Comparison of ENCODE assay signal across 8 cellular contexts in the genomic region with DNA sequence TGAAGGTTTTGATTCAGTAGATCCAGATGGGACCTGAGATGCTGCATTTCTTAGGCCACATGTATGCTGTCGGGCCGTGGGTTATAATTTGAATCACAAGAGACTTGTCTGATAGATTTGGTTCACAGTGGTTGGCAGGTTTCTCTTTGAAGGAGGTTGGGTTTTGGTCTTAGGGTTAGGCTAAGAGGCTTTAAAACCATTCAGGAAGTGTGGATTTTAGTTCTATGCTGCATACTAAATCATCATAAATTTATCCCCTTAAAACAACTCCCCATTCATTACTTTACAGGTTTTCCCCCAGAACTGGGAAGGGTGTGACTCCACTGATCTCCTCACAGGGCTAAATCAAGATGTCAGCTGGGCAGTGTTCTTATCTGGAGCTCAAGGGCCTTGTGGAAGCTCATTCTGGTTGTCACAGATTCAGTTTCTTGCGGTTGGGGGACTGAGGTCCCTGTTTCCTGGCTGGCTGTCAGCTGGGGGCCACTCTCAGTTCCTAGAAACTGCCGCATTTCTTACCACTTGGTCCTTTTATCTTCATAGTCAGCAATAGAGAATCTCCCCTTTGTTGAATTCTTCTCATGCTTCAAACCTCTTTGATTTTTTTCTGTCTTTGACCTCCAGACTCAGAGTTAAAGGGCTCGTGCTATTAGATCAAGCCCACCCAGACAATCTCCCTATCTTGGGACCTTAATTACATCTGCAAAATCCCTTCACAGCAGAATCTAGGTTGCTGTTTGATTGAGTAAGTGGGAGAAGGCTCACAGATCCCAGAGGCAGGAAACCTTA. TPM values are rescaled to one million over a fixed set of nuclear protein-coding genes. Genes with fewer than 3 reads are reported as not detected.
DNase-seq lines count a peak whose midpoint lies in the region; ATAC-seq and TF ChIP-seq lines count a peak whose summit lies in the region.

No MANE protein-coding gene starts in this region.

- H3K4me3 ChIP-seq in RWPE2 (ENCODE audit: severe bottlenecking) (no peak overlapping the region), esophagus muscularis mucosa (no peak overlapping the region)

- ATAC-seq in GM18517 (IDR thresholded peaks at IDR 0.05; ENCODE audit: unreplicated experiment) (peak; percentile 51), HG02610 (IDR thresholded peaks at IDR 0.05; ENCODE audit: unreplicated experiment) (peak; percentile 38), RWPE2 (ENCODE audit: low read depth) (no peak)

- WGBS in esophagus muscularis mucosa, result 69% methylated on average over 5 of the region's 5 CpGs

- H3K27ac ChIP-seq in RWPE2 (ENCODE audit: poor library complexity, severe bottlenecking) (peak overlapping the region; percentile 80), esophagus muscularis mucosa (replicated peaks in 1 of 4) (peak overlapping the region in 3 of 4 donors; percentile 11 to 66 (median 52))

- intact Hi-C loops in esophagus muscularis mucosa (cut with DNase I), result no loop called here

- H3K9me3 ChIP-seq in RWPE2 (ENCODE audit: severe bottlenecking), result no peaks in the 10 kb centered on the region
- H3K9me3 ChIP-seq in esophagus muscularis mucosa, result no peaks in the 10 kb centered on the region

- TF ChIP-seq EP300 in esophagus muscularis mucosa (IDR thresholded peaks at IDR 0.05), result no peak

- H3K4me1 ChIP-seq in RWPE2 (ENCODE audit: insufficient read depth, poor library complexity, severe bottlenecking) (peaks cover 39% of the 10 kb centered on the region), esophagus muscularis mucosa (peaks cover 9 to 23% (median 19%) of the 10 kb centered on the region in 4 donors)

- DNase-seq in RWPE2 (ENCODE audit: low spot score), result no peak
- no peak for DNase-seq in esophagus muscularis mucosa (ENCODE audit: extremely low spot score)
- no peak for DNase-seq in AG08396 (ENCODE audit: low spot score)
- DNase-seq in GM03348 (ENCODE audit: low spot score), result no peak
- no peak for DNase-seq in NAMALWA (ENCODE audit: low spot score)
- DNase-seq in midbrain (lab: John Stamatoyannopoulos, UW), result no peak

- no peaks in the 10 kb centered on the region for H3K27me3 ChIP-seq in RWPE2 (ENCODE audit: insufficient read depth, poor library complexity, severe bottlenecking)
- H3K27me3 ChIP-seq in esophagus muscularis mucosa, result no peaks in the 10 kb centered on the region

- H3K36me3 ChIP-seq in RWPE2 (ENCODE audit: low read depth), result no peaks in the 10 kb centered on the region
- no peaks in the 10 kb centered on the region for H3K36me3 ChIP-seq in esophagus muscularis mucosa

- TF ChIP-seq POLR2A in esophagus muscularis mucosa (IDR thresholded peaks at IDR 0.05; ENCODE audit: low read depth), result no peak

- TF ChIP-seq CTCF in RWPE2 (IDR thresholded peaks at IDR 0.05; ENCODE audit: poor library complexity, severe bottlenecking) (no peak), esophagus muscularis mucosa (IDR thresholded peaks at IDR 0.05) (no peak)

RNA-seq across cellular contexts. Expression of a gene that starts 20.6 kb away (rescaled TPM):
- total RNA-seq in esophagus muscularis mucosa, result 10 to 100 TPM; 56.3 to 62.5 (median 59.6) TPM
